ENCODE assay signal across 25 cellular contexts in genomic region chr9:89764217-89764616, GRCh38.
"Had no signal": no experiment of that assay in that cellular context is flagged by ENCODE, and none has a peak within 500 bp of the region (broad histone marks: within the 10 kb centered on the region; RNA-seq: fewer than 3 reads in every experiment).

No MANE protein-coding gene starts in this region.

- H3K27ac ChIP-seq: colonic mucosa, epithelial cell of prostate, esophagus squamous epithelium, gastrocnemius medialis, heart left ventricle, hepatocyte, left lung had no signal

- ATAC-seq: effector memory CD8-positive, alpha-beta T cell; esophagus mucosa; gastrocnemius medialis; heart left ventricle; left cardiac atrium; left lung; left ventricle myocardium superior had no signal

- H3K27ac Mint-ChIP-seq: dendritic cell treated with granulocyte-macrophage colony-stimulating factor and Interleukin-4, amounts not matched to agents 40 ng/mL and 50 ng/mL, for 4 days; effector memory CD8-positive, alpha-beta T cell; endodermal cell; memory B cell had no signal

- H3K4me1 Mint-ChIP-seq: endodermal cell, immature natural killer cell had no signal

- H3K36me3 Mint-ChIP-seq: immature natural killer cell, memory B cell had no signal

- H3K27me3 ChIP-seq: colonic mucosa, esophagus squamous epithelium, gastrocnemius medialis, heart left ventricle, hepatocyte, left lung had no signal

- H3K36me3 ChIP-seq: colonic mucosa, esophagus squamous epithelium, gastrocnemius medialis, heart left ventricle, left lung had no signal

- DNase-seq: colonic mucosa; cortex of kidney; effector CD8-positive, alpha-beta T cell; effector memory CD8-positive, alpha-beta T cell; endodermal cell; erythroblast; esophagus squamous epithelium; foreskin fibroblast; foreskin melanocyte; gastrocnemius medialis; heart left ventricle; hypothalamus; immature natural killer cell; left cardiac atrium; left lung; left ventricle myocardium superior; mammary epithelial cell; mesendoderm; midbrain had no signal

- H3K4me3 ChIP-seq: colonic mucosa, esophagus squamous epithelium, gastrocnemius medialis, heart left ventricle, hepatocyte, left lung, lung had no signal

- H3K9me3 ChIP-seq: colonic mucosa, esophagus squamous epithelium, gastrocnemius medialis, heart left ventricle, left lung had no signal

- H3K9me3 Mint-ChIP-seq: dendritic cell treated with granulocyte-macrophage colony-stimulating factor and Interleukin-4, amounts not matched to agents 40 ng/mL and 50 ng/mL, for 4 days; effector memory CD8-positive, alpha-beta T cell; endodermal cell; immature natural killer cell; memory B cell had no signal

- H3K4me1 ChIP-seq: colonic mucosa, gastrocnemius medialis, heart left ventricle, left lung had no signal

- H3K4me3 Mint-ChIP-seq: dendritic cell treated with granulocyte-macrophage colony-stimulating factor and Interleukin-4, amounts not matched to agents 40 ng/mL and 50 ng/mL, for 4 days; effector memory CD8-positive, alpha-beta T cell; endodermal cell; immature natural killer cell; memory B cell had no signal
